ENCODE assay signal across 1 cellular context in the genomic region with DNA sequence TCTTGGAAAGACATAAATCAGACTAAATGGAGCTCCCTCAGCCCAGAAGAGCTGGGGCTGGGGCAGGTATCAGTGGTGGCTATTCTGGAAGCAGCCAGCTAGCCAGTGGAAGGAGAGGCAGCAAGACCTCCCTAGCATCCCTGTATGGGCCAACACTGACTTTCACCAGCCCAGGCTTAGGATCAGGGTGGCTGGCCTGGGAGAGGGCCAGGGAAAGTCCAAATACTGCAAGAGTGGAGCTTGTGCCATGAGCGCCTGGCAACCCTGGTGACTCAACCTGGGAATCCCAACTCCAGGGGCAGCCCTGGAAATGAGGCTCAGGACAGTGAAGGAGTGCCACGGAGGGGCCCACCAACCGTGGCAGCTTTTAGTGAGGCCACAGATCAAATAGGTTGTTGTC.
TF ChIP-seq lines count a peak whose summit lies in the region.

No MANE protein-coding gene starts in this region.

TF ChIP-seq in H1, 55 proteins besides CTCF, POLR2A, EP300 and RAD21:
- no peak for TF ChIP-seq CTBP2 (IDR thresholded peaks at IDR 0.05; ENCODE audit: borderline replicate concordance, insufficient read depth, insufficient read length, low read length)
- no peak for TF ChIP-seq TCF12 (IDR thresholded peaks at IDR 0.05; ENCODE audit: low read depth, low read length)
- TF ChIP-seq NANOG (IDR thresholded peaks at IDR 0.05; ENCODE audit: insufficient read depth, low read depth, low read length, poor library complexity, severe bottlenecking): no peak
- no peak for TF ChIP-seq FOSL1 (IDR thresholded peaks at IDR 0.05; ENCODE audit: insufficient read depth, low read depth, low read length)
- TF ChIP-seq KDM1A (IDR thresholded peaks at IDR 0.05; ENCODE audit: borderline replicate concordance, low read length): no peak
- TF ChIP-seq HDAC2 (IDR thresholded peaks at IDR 0.05; ENCODE audit: borderline replicate concordance in 1 of 2, low read depth in 2 of 2, low read length in 2 of 2): no peak
- no peak for TF ChIP-seq EGR1 (IDR thresholded peaks at IDR 0.05; ENCODE audit: borderline replicate concordance, low read depth, low read length)
- no peak for TF ChIP-seq CREB1 (IDR thresholded peaks at IDR 0.05)
- no peak for TF ChIP-seq RBBP5 (IDR thresholded peaks at IDR 0.05; ENCODE audit: borderline replicate concordance, low read depth, low read length)
- TF ChIP-seq, protein P1, sequence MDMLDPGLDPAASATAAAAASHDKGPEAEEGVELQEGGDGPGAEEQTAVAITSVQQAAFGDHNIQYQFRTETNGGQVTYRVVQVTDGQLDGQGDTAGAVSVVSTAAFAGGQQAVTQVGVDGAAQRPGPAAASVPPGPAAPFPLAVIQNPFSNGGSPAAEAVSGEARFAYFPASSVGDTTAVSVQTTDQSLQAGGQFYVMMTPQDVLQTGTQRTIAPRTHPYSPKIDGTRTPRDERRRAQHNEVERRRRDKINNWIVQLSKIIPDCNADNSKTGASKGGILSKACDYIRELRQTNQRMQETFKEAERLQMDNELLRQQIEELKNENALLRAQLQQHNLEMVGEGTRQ (IDR thresholded peaks at IDR 0.05; ENCODE audit: low read length): no peak
- TF ChIP-seq TAF7 (optimal IDR thresholded peaks at IDR 0.05; ENCODE audit: borderline replicate concordance, low read depth, low read length): no peak
TF ChIP-seq in H1: peak in this region for 0.
